9 cellular contexts compared by ENCODE assay signal in the genomic region with DNA sequence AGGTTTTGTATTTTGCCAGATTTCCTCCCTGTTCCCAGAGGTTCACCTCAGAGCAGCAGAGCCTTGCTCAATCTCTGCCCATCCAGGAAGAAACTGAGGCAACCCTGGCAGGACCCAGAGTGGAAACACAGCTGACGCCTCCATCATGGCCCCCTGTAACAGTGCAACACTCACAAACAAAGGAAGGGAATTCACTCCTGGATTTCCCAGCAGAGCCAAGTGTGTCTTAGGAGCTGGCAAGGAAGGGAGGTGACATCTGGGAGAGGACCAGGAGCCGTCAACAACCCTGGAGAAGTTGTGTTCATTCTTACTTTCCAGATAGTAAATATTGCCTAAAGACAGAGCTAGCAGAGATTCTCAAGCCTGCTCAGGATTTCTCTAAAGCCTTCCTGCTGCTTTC.
DNase-seq lines count a peak whose midpoint lies in the region; TF ChIP-seq lines count a peak whose summit lies in the region.
"Had no signal": no experiment of that assay in that cellular context is flagged by ENCODE, and none has a peak within 500 bp of the region (broad histone marks: within the 10 kb centered on the region; RNA-seq: fewer than 3 reads in every experiment).

No MANE protein-coding gene starts in this region.

- no peak overlapping the region for H2AFZ ChIP-seq in ACC112 (ENCODE audit: low read length, unreplicated experiment)

- H3K4me3 Mint-ChIP-seq in neural crest cell (no peak overlapping the region), Calu3 (ENCODE audit: low read depth, unreplicated experiment) (no peak overlapping the region)

- H3K4me1 ChIP-seq in ACC112 (ENCODE audit: control insufficient read depth, insufficient read depth, low read length, unreplicated experiment) (peaks cover 60% of the 10 kb centered on the region), NT2/D1 (ENCODE audit: insufficient read depth, insufficient read length) (peaks cover 23% of the 10 kb centered on the region)

- H3K9me3 Mint-ChIP-seq in neural crest cell (no peaks in the 10 kb centered on the region), Calu3 (ENCODE audit: low read depth, unreplicated experiment) (no peaks in the 10 kb centered on the region)

- H3K27me3 Mint-ChIP-seq in neural crest cell (ENCODE audit: low read depth): no peaks in the 10 kb centered on the region
- H3K27me3 Mint-ChIP-seq in Calu3 (ENCODE audit: unreplicated experiment): no peaks in the 10 kb centered on the region

- H3K36me3 ChIP-seq in ACC112 (ENCODE audit: insufficient read depth, low read length) (no peaks in the 10 kb centered on the region), NT2/D1 (ENCODE audit: insufficient read depth, insufficient read length, low read length) (no peaks in the 10 kb centered on the region)

- BruUV-seq in Calu3 (replicated peaks; lab: Mats Ljungman, UMichigan): no TSS peak

- CTCF ChIA-PET in Calu3 (lab: Charles Lee): no interaction called here

- peak overlapping the region; percentile 58 for H3K9ac ChIP-seq in NT2/D1 (ENCODE audit: insufficient read length, low read depth)

- no peak for DNase-seq in NT2/D1 (ENCODE audit: low read depth, low spot score)
- DNase-seq in dorsolateral prefrontal cortex: no peak
- DNase-seq in neural crest cell (ENCODE audit: low read depth, low spot score): no peak
- no peak for DNase-seq in kidney tubule cell (ENCODE audit: low spot score)
- DNase-seq in Calu3: no peak
- DNase-seq in nucleus accumbens (lab: John Stamatoyannopoulos, UW): no peak
- DNase-seq in NCI-H226: no peak
- DNase-seq: SHP77 treated with DMSO at 0.1 percent for 48 hours had no signal

- intact Hi-C loops in dorsolateral prefrontal cortex (cut with DNase I) (loop anchor here (5.0 kb wide), 3 partner anchors 32 to 88 kb away; no protein-coding TSS in a partner anchor), Calu3 (cut with micrococcal nuclease; ENCODE audit: unreplicated experiment) (no loop called here)

- no peak for TF ChIP-seq CTCF in dorsolateral prefrontal cortex (IDR thresholded peaks at IDR 0.05 in 54 of 56, conservative IDR thresholded peaks at IDR 0.05 in 2 of 56; ENCODE audit: low read depth in 1 of 56, partially characterized antibody in 56 of 56)
- no peak for TF ChIP-seq CTCF in neural crest cell (conservative IDR thresholded peaks at IDR 0.05)
- TF ChIP-seq CTCF in Calu3 (IDR thresholded peaks at IDR 0.05; ENCODE audit: unreplicated experiment): no peak

- no peaks in the 10 kb centered on the region for H3K27me3 ChIP-seq in ACC112 (ENCODE audit: insufficient read depth, low read length)
- H3K27me3 ChIP-seq in NT2/D1 (ENCODE audit: insufficient read depth, insufficient read length): peaks cover 5% of the 10 kb centered on the region
- H3K27me3 ChIP-seq in dorsolateral prefrontal cortex: no peaks in the 10 kb centered on the region

- no peaks in the 10 kb centered on the region for H3K79me2 ChIP-seq in ACC112 (ENCODE audit: control insufficient read depth, insufficient read depth, low read length, unreplicated experiment)

- H3K27ac ChIP-seq in ACC112 (ENCODE audit: low read depth, low read length): peak overlapping the region; percentile 94
- H3K27ac ChIP-seq in dorsolateral prefrontal cortex: peak overlapping the region in 52 of 59 donors; percentile 7 to 99 (median 97)

- H3K9me3 ChIP-seq in NT2/D1 (ENCODE audit: insufficient read depth, low read length): no peaks in the 10 kb centered on the region

- H3K4me1 Mint-ChIP-seq in neural crest cell (peaks cover 71% of the 10 kb centered on the region), Calu3 (ENCODE audit: low read depth, unreplicated experiment) (peaks cover 55% of the 10 kb centered on the region)

- no peak overlapping the region for H3K4me3 ChIP-seq in ACC112 (ENCODE audit: low read depth, low read length)
- no peak overlapping the region for H3K4me3 ChIP-seq in NT2/D1 (ENCODE audit: insufficient read length, low read depth)
- H3K4me3 ChIP-seq in dorsolateral prefrontal cortex: no peak overlapping the region

- H3K36me3 Mint-ChIP-seq in neural crest cell (ENCODE audit: low read depth) (no peaks in the 10 kb centered on the region), Calu3 (ENCODE audit: insufficient read depth, unreplicated experiment) (peaks cover 10% of the 10 kb centered on the region)

- peak overlapping the region; percentile 90 for H3K27ac Mint-ChIP-seq in neural crest cell (ENCODE audit: unreplicated experiment)
- no peak overlapping the region for H3K27ac Mint-ChIP-seq in Calu3 (ENCODE audit: unreplicated experiment)
